9 cellular contexts compared by ENCODE assay signal in the genomic region with DNA sequence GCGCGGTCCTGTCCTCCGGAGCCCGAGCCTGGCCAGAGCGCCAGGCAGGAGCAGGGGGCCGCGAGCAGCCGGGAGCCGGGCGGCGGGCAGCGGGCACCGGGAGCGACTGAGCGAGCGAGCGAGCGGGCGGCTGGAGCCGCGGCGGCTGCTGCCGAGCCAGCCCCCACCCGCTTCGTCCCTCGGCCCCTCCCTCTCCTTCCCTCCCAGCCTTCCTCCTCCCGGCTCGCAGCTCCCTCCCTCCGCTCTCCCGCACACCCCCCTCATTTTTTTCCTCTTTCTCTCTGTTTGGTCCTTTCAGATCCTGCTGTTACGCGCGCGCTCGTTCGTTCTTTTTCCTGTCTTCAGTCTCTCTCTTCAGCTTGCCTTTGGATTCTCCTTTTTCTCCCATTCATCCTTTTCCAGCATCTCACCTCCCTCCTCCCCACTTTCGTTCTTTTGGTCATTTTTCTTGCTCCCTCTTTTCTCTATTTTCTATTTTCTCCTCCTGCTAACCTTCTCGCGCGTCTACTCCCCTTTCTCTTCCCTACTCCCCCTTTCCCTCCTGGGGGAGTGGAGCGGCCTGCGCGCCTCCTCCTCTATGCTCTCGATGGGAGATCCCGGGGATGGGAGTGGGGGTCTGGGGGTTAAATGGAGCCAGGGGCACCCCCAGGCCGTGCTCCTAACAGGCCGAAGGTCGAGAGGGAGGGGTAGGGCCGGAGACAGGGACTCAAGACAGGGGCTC. TPM values are rescaled to one million over a fixed set of nuclear protein-coding genes. Genes with fewer than 3 reads are reported as not detected.
DNase-seq lines count a peak whose midpoint lies in the region; ATAC-seq, FAIRE-seq and TF ChIP-seq lines count a peak whose summit lies in the region.
"Had no signal": no experiment of that assay in that cellular context is flagged by ENCODE, and none has a peak within 500 bp of the region (broad histone marks: within the 10 kb centered on the region; RNA-seq: fewer than 3 reads in every experiment).

A gene (minus strand): TSS at position 108 of the 721 bp plus-strand sequence. CDS start 125,347 bp downstream, outside the sequence.

- BruUV-seq in Panc1 (replicated peaks; lab: Mats Ljungman, UMichigan), result no TSS peak

- H3K27me3 ChIP-seq in Panc1 (ENCODE audit: control insufficient read depth, insufficient read depth, low read length) (peaks cover 26% of the 10 kb centered on the region), mesenchymal stem cell (ENCODE audit: control insufficient read depth in 1 of 2, insufficient read depth in 1 of 2, low read length in 2 of 2) (peaks cover 82 to 94% of the 10 kb centered on the region in 2 experiments), transverse colon (peaks cover 91% of the 10 kb centered on the region)
- peaks cover 39% of the 10 kb centered on the region for H3K27me3 ChIP-seq in effector memory CD4-positive, alpha-beta T cell (replicated peaks; ENCODE audit: control insufficient read depth, insufficient read depth, low read length, poor library complexity, severe bottlenecking)

- no peak within 1 kb of the TSS for H3K18ac ChIP-seq in mesenchymal stem cell (ENCODE audit: low read depth in 1 of 2, low read length in 2 of 2)

- H3K79me1 ChIP-seq in mesenchymal stem cell (replicated peaks; ENCODE audit: low read length, poor library complexity, severe bottlenecking), result no peaks in the 10 kb centered on the region

- intact Hi-C loops in Panc1 (cut with micrococcal nuclease; ENCODE audit: unreplicated experiment) (no loop called here), transverse colon (cut with DNase I; ENCODE audit: low total_unique reads) (no loop called here)

- DNase-seq in A549 (ENCODE audit: low read depth in 1 of 2, low spot score in 1 of 2), result peak; percentile 42 to 67
- peak; percentile 36 for DNase-seq in GM13976 (ENCODE audit: low spot score)
- DNase-seq in Panc1 (ENCODE audit: low read depth, low spot score), result no peak
- no peak for DNase-seq in effector memory CD4-positive, alpha-beta T cell
- DNase-seq in mesenchymal stem cell, result peak; percentile 33
- peak; percentile 13 for DNase-seq in transverse colon
- no peak for DNase-seq in mesenteric fat pad (ENCODE audit: low spot score)

- H3K4ac ChIP-seq in mesenchymal stem cell (ENCODE audit: low read depth in 1 of 2, low read length in 2 of 2), result no peak within 1 kb of the TSS

- TF ChIP-seq RAD21 in A549 (conservative IDR thresholded peaks at IDR 0.05 in 1 of 2, IDR thresholded peaks at IDR 0.05 in 1 of 2), result no peak

- no peak within 1 kb of the TSS for H2BK5ac ChIP-seq in mesenchymal stem cell (ENCODE audit: low read depth, low read length, poor library complexity, severe bottlenecking)

- no peak within 1 kb of the TSS for H2AFZ ChIP-seq in mesenchymal stem cell (ENCODE audit: low read depth, low read length)

- no peak within 1 kb of the TSS for H2BK12ac ChIP-seq in mesenchymal stem cell (ENCODE audit: low read length in 2 of 2)

- POLR2A ChIA-PET in A549 (lab: Yijun Ruan, JAX) (no interaction called here), Panc1 (lab: Charles Lee) (no interaction called here)

- no peak within 1 kb of the TSS for H2BK120ac ChIP-seq in mesenchymal stem cell (ENCODE audit: low read depth, low read length)

- H2AK5ac ChIP-seq in mesenchymal stem cell (ENCODE audit: low read length, severe bottlenecking), result no peak within 1 kb of the TSS

- H4K8ac ChIP-seq in mesenchymal stem cell (ENCODE audit: low read length), result no peak within 1 kb of the TSS

- in situ Hi-C loops in GM13976 (cut with MboI; ENCODE audit: low sequenced_read_pairs, unreplicated experiment) (no loop called here), Panc1 (cut with HindIII; ENCODE audit: low pct_unique_long_range_greater_than_20kb, low sequenced_read_pairs) (no loop called here), transverse colon (cut with MboI; ENCODE audit: low pct_ligation_motif_present in 1 of 4, low pct_unique_long_range_greater_than_20kb in 1 of 4, low sequenced_read_pairs in 3 of 4) (no loop called here)

- no peaks in the 10 kb centered on the region for H3K4me1 ChIP-seq in A549
- H3K4me1 ChIP-seq in Panc1 (ENCODE audit: control insufficient read depth, insufficient read depth, low read length), result peaks cover 5% of the 10 kb centered on the region; the same call in 1 of the 2 replicates
- H3K4me1 ChIP-seq in effector memory CD4-positive, alpha-beta T cell (ENCODE audit: control insufficient read depth, insufficient read depth, low read length, poor library complexity, severe bottlenecking), result peaks cover 21% of the 10 kb centered on the region
- H3K4me1 ChIP-seq in mesenchymal stem cell (ENCODE audit: control insufficient read depth, insufficient read depth, low read depth, low read length), result peaks cover 24% of the 10 kb centered on the region
- H3K4me1 ChIP-seq in transverse colon, result peaks cover 5 to 34% (median 30%) of the 10 kb centered on the region in 4 donors

- H3K27ac ChIP-seq in A549, result peak within 1 kb of the TSS; percentile 35 to 77; a peak in 4 of 6 replicates
- no peak within 1 kb of the TSS for H3K27ac ChIP-seq in Panc1 (ENCODE audit: low read length)
- no peak within 1 kb of the TSS for H3K27ac ChIP-seq in effector memory CD4-positive, alpha-beta T cell (ENCODE audit: insufficient read depth, low read length, poor library complexity, severe bottlenecking)
- H3K27ac ChIP-seq in mesenchymal stem cell (ENCODE audit: low read length, poor library complexity, severe bottlenecking), result no peak within 1 kb of the TSS
- H3K27ac ChIP-seq in transverse colon, result no peak within 1 kb of the TSS

- no peak for TF ChIP-seq CTCF in A549 (IDR thresholded peaks at IDR 0.05)
- no peak for TF ChIP-seq CTCF in GM13976 (IDR thresholded peaks at IDR 0.05; ENCODE audit: borderline replicate concordance, control extremely low read depth, extremely low read depth, insufficient read depth, missing control alignments)
- TF ChIP-seq CTCF in Panc1 (IDR thresholded peaks at IDR 0.05), result no peak
- no peak for TF ChIP-seq CTCF in transverse colon (IDR thresholded peaks at IDR 0.05)

- no peak for FAIRE-seq in A549 (lab: Jason Lieb, UNC)
- FAIRE-seq: islet of Langerhans had no signal

- H3K36me3 ChIP-seq in Panc1 (ENCODE audit: control insufficient read depth, insufficient read depth, low read length), result no peaks in the 10 kb centered on the region
- H3K36me3 ChIP-seq in effector memory CD4-positive, alpha-beta T cell (ENCODE audit: control insufficient read depth, insufficient read depth, low read length), result no peaks in the 10 kb centered on the region
- no peaks in the 10 kb centered on the region for H3K36me3 ChIP-seq in mesenchymal stem cell (ENCODE audit: control insufficient read depth in 1 of 2, insufficient read depth in 2 of 2, low read depth in 1 of 2, low read length in 2 of 2)
- H3K36me3 ChIP-seq in transverse colon, result no peaks in the 10 kb centered on the region

- peak within 1 kb of the TSS in 1 of 2 experiments; percentile 81 for H3K23ac ChIP-seq in mesenchymal stem cell (ENCODE audit: low read length in 2 of 2)

- WGBS in A549 (ENCODE audit: missing lambda C conversion rate), result 33% methylated on average over 45 of the region's 49 CpGs
- WGBS in mesenchymal stem cell, result under 1% methylated on average over 48 of the region's 49 CpGs
- WGBS in transverse colon (ENCODE audit: low coverage in 1 of 2), 2 donors, result 0 to 1% methylated on average over 11 to 49 of the region's 49 CpGs

- H3K9me3 ChIP-seq in A549 (no peaks in the 10 kb centered on the region), Panc1 (ENCODE audit: control insufficient read depth, insufficient read depth, low read depth, low read length) (no peaks in the 10 kb centered on the region), mesenchymal stem cell (ENCODE audit: control insufficient read depth, low read length) (no peaks in the 10 kb centered on the region), transverse colon (no peaks in the 10 kb centered on the region)
- H3K9me3 ChIP-seq in effector memory CD4-positive, alpha-beta T cell (ENCODE audit: control insufficient read depth, low read length), result no peaks in the 10 kb centered on the region

- TF ChIP-seq POLR2A in A549 (IDR thresholded peaks at IDR 0.05; ENCODE audit: low read length), result no peak
- TF ChIP-seq POLR2A in transverse colon (IDR thresholded peaks at IDR 0.05), result no peak

- peak within 1 kb of the TSS; percentile 86 for H3K4me2 ChIP-seq in A549
- peak within 1 kb of the TSS; percentile 68 for H3K4me2 ChIP-seq in mesenchymal stem cell (ENCODE audit: low read length, poor library complexity, severe bottlenecking)

- TF ChIP-seq EP300 in A549 (IDR thresholded peaks at IDR 0.05) (no peak), transverse colon (IDR thresholded peaks at IDR 0.05; ENCODE audit: low read depth) (no peak)

- H2BK15ac ChIP-seq in mesenchymal stem cell (ENCODE audit: low read depth, poor library complexity, severe bottlenecking), result no peak within 1 kb of the TSS

- H4K91ac ChIP-seq in mesenchymal stem cell (ENCODE audit: low read length), result no peak within 1 kb of the TSS

- H3K14ac ChIP-seq in mesenchymal stem cell (ENCODE audit: low read length in 2 of 2), result peak within 1 kb of the TSS in 1 of 2 experiments; percentile 44

- peak within 1 kb of the TSS; percentile 55 for H3K4me3 ChIP-seq in A549
- peak within 1 kb of the TSS; percentile 47 to 74 for H3K4me3 ChIP-seq in Panc1 (ENCODE audit: low read depth in 2 of 2, low read length in 2 of 2)
- H3K4me3 ChIP-seq in effector memory CD4-positive, alpha-beta T cell (ENCODE audit: insufficient read depth, low read depth, low read length, poor library complexity, severe bottlenecking), result peak within 1 kb of the TSS; percentile 57
- peak within 1 kb of the TSS; percentile 46 to 79 for H3K4me3 ChIP-seq in mesenchymal stem cell (ENCODE audit: insufficient read depth in 1 of 2, low read depth in 1 of 2, low read length in 2 of 2)
- H3K4me3 ChIP-seq in transverse colon, result peak within 1 kb of the TSS; percentile 7 to 62 (median 38)

- CTCF ChIA-PET in A549 (lab: Yijun Ruan, JAX), result interaction anchor here (0.9 to 4.8 kb wide), 4 partner anchors 9 to 34 kb away, joined by 3 to 29 read pairs (median 6); no protein-coding TSS in a partner anchor
- CTCF ChIA-PET in Panc1 (lab: Charles Lee), result no interaction called here

- ATAC-seq in A549 (peak; percentile 52 to 74), Panc1 (peak; percentile 68), HG02798 (IDR thresholded peaks at IDR 0.05; ENCODE audit: poor library complexity, unreplicated experiment) (no peak)

- peak within 1 kb of the TSS; percentile 17 for H3K9ac ChIP-seq in mesenchymal stem cell (ENCODE audit: low read length)

TF ChIP-seq in A549, 52 proteins besides CTCF, POLR2A, EP300 and RAD21 (continues in another document):
- TF ChIP-seq JUNB (IDR thresholded peaks at IDR 0.05), result no peak
- TF ChIP-seq CBX8 (IDR thresholded peaks at IDR 0.05), result no peak

RNA-seq across cellular contexts. Expression of the gene that starts here (rescaled TPM):
- 0.25 and 0.33 TPM in 2 replicates for polyA plus RNA-seq in A549 (2011; rRNA removed)
- 0.24 and 0.51 TPM in 2 replicates for polyA plus RNA-seq in A549 (2012; cell fraction: cytosol; rRNA removed)
- polyA plus RNA-seq in A549 (2012; cell fraction: nucleus; rRNA removed), result 0.72 and 0.78 TPM in 2 replicates
- polyA plus RNA-seq in A549 (2017; fragmentation: RNase III; extraction: RNeasy Plus Mini Kit Qiagen cat#74134 plus additional on column Dnase treatment), result 0.31 to 0.49 TPM (median 0.37 TPM) in 3 replicates
- 0.44 and 0.74 TPM in 2 replicates for polyA minus RNA-seq in A549 (2011; rRNA and poly(A)+ RNA removed)
- total RNA-seq in Panc1 (2021; ENCODE audit: unreplicated experiment), result 0.95 TPM
- 0.96 TPM for polyA plus RNA-seq in Panc1 (2012; ENCODE audit: insufficient read length)
- polyA plus RNA-seq in mesenchymal stem cell (2013, experiment 1 of 2), result not detected
- polyA plus RNA-seq in mesenchymal stem cell (2013, experiment 2 of 2), result not detected
- total RNA-seq in transverse colon, result under 1 TPM in 1 of 4 donors, not detected in 3; 0.16 TPM
- not detected for total RNA-seq in mesenteric fat pad

Comparison
In these comparisons a context has a peak if more than half of its experiments do, and no peak if none do; other contexts are left out.
1. Peak in DNase-seq, ATAC-seq, H3K4me3 ChIP-seq, H3K27ac ChIP-seq and H3K4me2 ChIP-seq in A549; RNA of the gene not detected or under 1 TPM.
2. Peak in ATAC-seq and H3K4me3 ChIP-seq in Panc1; RNA of the gene not detected or under 1 TPM.
3. Peak in DNase-seq and H3K4me3 ChIP-seq in transverse colon; RNA of the gene not detected or under 1 TPM.
4. DNase-seq: peak in GM13976 (single experiment) and mesenchymal stem cell (single experiment); none in Panc1 (single experiment), effector memory CD4-positive, alpha-beta T cell (0 of 3) and mesenteric fat pad (single experiment).
5. Peak in every context shown above with its lines, with median percentiles within 50 percentile points of each other: H3K4me3 ChIP-seq.